15 cellular contexts compared by ENCODE assay signal in the genomic region with DNA sequence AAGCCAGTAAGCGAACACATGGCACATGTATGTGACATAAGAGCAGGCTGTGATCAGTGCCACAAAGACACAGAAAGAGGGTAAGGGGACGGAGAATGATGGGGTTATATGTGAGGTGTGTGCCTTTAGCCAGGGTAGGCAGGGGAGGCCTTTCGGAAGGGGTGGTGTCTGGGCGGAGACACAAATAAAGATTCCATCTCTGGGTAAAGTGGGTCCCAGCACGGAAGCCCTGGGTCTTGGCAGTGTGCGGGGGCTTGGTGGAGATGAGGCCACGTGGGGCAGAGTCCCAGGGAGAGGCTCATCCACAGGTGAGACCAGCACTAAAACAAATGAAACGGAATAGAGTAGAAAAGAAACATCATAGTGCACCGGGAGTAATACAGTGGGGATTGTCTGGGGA. TPM values are rescaled to one million over a fixed set of nuclear protein-coding genes. Genes with fewer than 3 reads are reported as not detected.
A peak's percentile ranks its signal among the peaks of the same experiment; 100 is the strongest.
DNase-seq lines count a peak whose midpoint lies in the region; ATAC-seq and TF ChIP-seq lines count a peak whose summit lies in the region.
"Had no signal": no experiment of that assay in that cellular context is flagged by ENCODE, and none has a peak within 500 bp of the region (broad histone marks: within the 10 kb centered on the region; RNA-seq: fewer than 3 reads in every experiment).

No MANE protein-coding gene starts in this region.

- no peak for ATAC-seq in GM23338
- ATAC-seq in IMR-90 (ENCODE audit: low read depth): no peak

- no peak overlapping the region; the same call in 1 of the 2 replicates for H2BK120ac ChIP-seq in IMR-90 (ENCODE audit: low read depth, low read length)
- no peak overlapping the region for H2BK120ac ChIP-seq in neuronal stem cell (ENCODE audit: low read depth, low read length)

- intact Hi-C loops in IMR-90 (cut with micrococcal nuclease): loop anchor here (5.0 kb wide), 2 partner anchors 143 to 343 kb away; no protein-coding TSS in a partner anchor

- H4K91ac ChIP-seq in IMR-90 (ENCODE audit: insufficient read depth, low read depth, low read length) (no peak overlapping the region), neuronal stem cell (ENCODE audit: low read depth, low read length, poor library complexity) (no peak overlapping the region)

- H3K4ac ChIP-seq in IMR-90 (ENCODE audit: low read depth, low read length): 0 out of 2 replicates have a peak overlapping the region, but pooled peaks have one; percentile 16
- H3K4ac ChIP-seq in neuronal stem cell (ENCODE audit: low read length): no peak overlapping the region

- no peak overlapping the region for H3K9ac ChIP-seq in IMR-90 (ENCODE audit: low read depth, low read length)
- no peak overlapping the region for H3K9ac ChIP-seq in neuronal stem cell (ENCODE audit: low read depth, low read length, poor library complexity)

- H2AK9ac ChIP-seq in IMR-90 (replicated peaks; ENCODE audit: low read depth, low read length, poor library complexity): peak overlapping the region; percentile 23

- no peak overlapping the region for H3K56ac ChIP-seq in IMR-90 (ENCODE audit: extremely low read depth, insufficient read depth, low read length)

- no TSS peak for BruUV-seq in IMR-90 (replicated peaks; lab: Mats Ljungman, UMichigan)

- H2AFZ ChIP-seq in GM23338 (peak overlapping the region; percentile 56; the same call in 1 of the 2 replicates), IMR-90 (replicated peaks; ENCODE audit: low read length, poor library complexity) (peak overlapping the region; percentile 39), neuronal stem cell (ENCODE audit: low read length) (no peak overlapping the region)

- H3K36me3 ChIP-seq in GM23338 (ENCODE audit: insufficient read depth): no peaks in the 10 kb centered on the region; the same call in 1 of the 2 replicates
- H3K36me3 ChIP-seq in HEK293 (ENCODE audit: control insufficient read depth in 2 of 2, insufficient read depth in 1 of 2, low read length in 2 of 2): no peaks in the 10 kb centered on the region
- H3K36me3 ChIP-seq in IMR-90 (ENCODE audit: control insufficient read depth, insufficient read depth, low read length): no peaks in the 10 kb centered on the region
- H3K36me3 ChIP-seq in neuronal stem cell (replicated peaks in 1 of 2; ENCODE audit: control insufficient read depth in 2 of 2, insufficient read depth in 2 of 2, low read length in 2 of 2): no peaks in the 10 kb centered on the region
- H3K36me3 ChIP-seq: HAP-1 had no signal

- 69% methylated on average over 4 of the region's 9 CpGs; no CpG with 5 or more reads in 1 of the 2 experiments for WGBS in IMR-90 (ENCODE audit: extremely low coverage in 2 of 2, insufficient read length in 1 of 2), 2 experiments
- WGBS in neuronal stem cell (ENCODE audit: extremely low coverage in 2 of 2, insufficient read length in 2 of 2, insufficient replicate concordance in 1 of 2), 2 donors: no CpG with 5 or more reads among the region's 9 CpGs

- CTCF ChIA-PET in HEK293 (lab: Yijun Ruan, JAX): interaction anchor here (0.6 to 9.7 kb wide), 6 partner anchors 8 to 470 kb away, joined by 3 to 115 read pairs (median 4); partner anchors contain the start of gene SLC4A8
- CTCF ChIA-PET in IMR-90 (lab: Yijun Ruan, JAX): interaction anchor here (1.7 kb wide), 1 partner anchor 114 kb away, joined by 8 read pairs; no protein-coding TSS in a partner anchor

- H3K18ac ChIP-seq in IMR-90 (ENCODE audit: low read depth, low read length) (no peak overlapping the region), neuronal stem cell (ENCODE audit: low read length) (no peak overlapping the region)

- no peaks in the 10 kb centered on the region for H3K9me2 ChIP-seq in GM23338 (ENCODE audit: insufficient read depth)

- DNase-seq in GM23338 (ENCODE audit: low spot score): no peak
- DNase-seq in IMR-90: no peak
- no peak for DNase-seq in glutamatergic neuron
- no peak for DNase-seq in neuronal stem cell (ENCODE audit: low spot score)
- no peak for DNase-seq in SHP77 treated with DMSO at 0.1 percent for 48 hours (lab: John Stamatoyannopoulos, UW)
- DNase-seq: C1 segment of cervical spinal cord; Calu3; CD4-positive, alpha-beta memory T cell; COR-L47; DMS53; DMS79 treated with DMSO at 0.1 percent for 48 hours; GF-D8; GOT3 had no signal

- H3K4me1 Mint-ChIP-seq in GM23338 (peaks cover 36% of the 10 kb centered on the region), glutamatergic neuron (ENCODE audit: low read depth, unreplicated experiment) (peaks cover 54% of the 10 kb centered on the region)

- in situ Hi-C loops in IMR-90 (cut with MboI; ENCODE audit: low sequenced_read_pairs): loop anchor here (10.0 kb wide), 1 partner anchor 270 kb away; no protein-coding TSS in a partner anchor

- H3K4me1 ChIP-seq in GM23338 (ENCODE audit: insufficient read depth) (peaks cover 15% of the 10 kb centered on the region), HEK293 (ENCODE audit: control insufficient read depth, insufficient read depth, low read length) (peaks cover 4% of the 10 kb centered on the region; the same call in 1 of the 2 replicates), IMR-90 (ENCODE audit: control insufficient read depth, insufficient read depth, low read length) (peaks cover 2% of the 10 kb centered on the region; the same call in 1 of the 2 replicates), neuronal stem cell (ENCODE audit: control insufficient read depth in 2 of 2, insufficient read depth in 1 of 2, low read depth in 1 of 2, low read length in 2 of 2) (peaks cover 4 to 8% of the 10 kb centered on the region in 2 donors)

- H3K4me3 Mint-ChIP-seq in GM23338 (no peak overlapping the region), glutamatergic neuron (ENCODE audit: unreplicated experiment) (peak overlapping the region; percentile 14)
- H3K4me3 Mint-ChIP-seq: CD4-positive, alpha-beta memory T cell had no signal

- H3K27me3 Mint-ChIP-seq in GM23338 (ENCODE audit: insufficient read depth, low read depth, poor library complexity): peaks cover 10% of the 10 kb centered on the region
- H3K27me3 Mint-ChIP-seq in glutamatergic neuron (ENCODE audit: unreplicated experiment): peaks cover 16% of the 10 kb centered on the region

- 0 out of 2 replicates have a peak, but pooled peaks cover 3% of the 10 kb centered on the region for H3F3A ChIP-seq in GM23338 (replicated peaks; ENCODE audit: low read depth)

- dilution Hi-C loops in IMR-90 (cut with HindIII; ENCODE audit: low sequenced_read_pairs, unreplicated experiment): no loop called here

- no peak overlapping the region for H3K27ac ChIP-seq in GM23338 (ENCODE audit: low read depth)
- H3K27ac ChIP-seq in HEK293 (ENCODE audit: extremely low read depth, low read depth, low read length): no peak overlapping the region
- H3K27ac ChIP-seq in IMR-90 (ENCODE audit: insufficient read depth, low read length): no peak overlapping the region
- no peak overlapping the region for H3K27ac ChIP-seq in neuronal stem cell (replicated peaks; ENCODE audit: low read length)

- H2BK5ac ChIP-seq in IMR-90 (ENCODE audit: low read depth, low read length, poor library complexity, severe bottlenecking) (no peak overlapping the region), neuronal stem cell (ENCODE audit: low read length) (no peak overlapping the region)

- peaks cover 3% of the 10 kb centered on the region; the same call in 1 of the 2 replicates for H3K9me1 ChIP-seq in IMR-90 (ENCODE audit: insufficient read depth, low read length)

- no peak overlapping the region for H2BK20ac ChIP-seq in IMR-90 (ENCODE audit: low read depth, low read length)

- H2BK15ac ChIP-seq in IMR-90 (ENCODE audit: low read depth, low read length): no peak overlapping the region; the same call in 2 of the 3 replicates
- no peak overlapping the region for H2BK15ac ChIP-seq in neuronal stem cell (ENCODE audit: low read length)

- H3K79me1 ChIP-seq in IMR-90 (ENCODE audit: low read depth in 1 of 2, low read length in 2 of 2): no peaks in the 10 kb centered on the region
- H3K79me1 ChIP-seq in neuronal stem cell (ENCODE audit: low read depth, low read length): no peaks in the 10 kb centered on the region

- H3K4me2 ChIP-seq in GM23338 (no peak overlapping the region), IMR-90 (ENCODE audit: low read depth, low read length) (no peak overlapping the region), neuronal stem cell (ENCODE audit: insufficient read depth, low read length, poor library complexity, severe bottlenecking) (no peak overlapping the region)

- no peaks in the 10 kb centered on the region for H3K9me3 ChIP-seq in HEK293 (ENCODE audit: control insufficient read depth, insufficient read depth, low read depth, low read length)
- no peaks in the 10 kb centered on the region for H3K9me3 ChIP-seq in IMR-90 (ENCODE audit: control insufficient read depth, insufficient read depth, low read length)
- H3K9me3 ChIP-seq in neuronal stem cell (replicated peaks in 1 of 2; ENCODE audit: control insufficient read depth in 2 of 2, insufficient read depth in 1 of 2, low read depth in 1 of 2, low read length in 2 of 2): no peaks in the 10 kb centered on the region
- H3K9me3 ChIP-seq: HAP-1 had no signal

- H3K4me3 ChIP-seq in GM23338 (no peak overlapping the region), HEK293 (ENCODE audit: low read depth, low read length) (no peak overlapping the region), IMR-90 (ENCODE audit: insufficient read depth, low read depth, low read length) (no peak overlapping the region), neuronal stem cell (ENCODE audit: low read length in 2 of 2) (no peak overlapping the region)
- H3K4me3 ChIP-seq: HAP-1 had no signal

- H3K9me3 Mint-ChIP-seq in GM23338 (no peaks in the 10 kb centered on the region), glutamatergic neuron (ENCODE audit: unreplicated experiment) (peaks cover 15% of the 10 kb centered on the region)
- H3K9me3 Mint-ChIP-seq: CD4-positive, alpha-beta memory T cell had no signal

- no peaks in the 10 kb centered on the region for H4K20me1 ChIP-seq in GM23338 (replicated peaks; ENCODE audit: insufficient read depth)
- no peaks in the 10 kb centered on the region for H4K20me1 ChIP-seq in IMR-90 (ENCODE audit: insufficient read depth, low read length)

- no peak for TF ChIP-seq CTCF in GM23338 (conservative IDR thresholded peaks at IDR 0.05; ENCODE audit: low read depth in 2 of 2)
- TF ChIP-seq CTCF in HEK293 (tag by site-specific recombination; IDR thresholded peaks at IDR 0.05): no peak
- no peak for TF ChIP-seq CTCF in IMR-90 (conservative IDR thresholded peaks at IDR 0.05; ENCODE audit: low read depth, low read length)
- no peak for TF ChIP-seq CTCF in glutamatergic neuron (IDR thresholded peaks at IDR 0.05; ENCODE audit: partially characterized antibody, unreplicated experiment)

- H3K27ac Mint-ChIP-seq in GM23338 (no peak overlapping the region; the same call in 1 of the 2 replicates), glutamatergic neuron (ENCODE audit: unreplicated experiment) (peak overlapping the region; percentile 90)
- H3K27ac Mint-ChIP-seq: CD4-positive, alpha-beta memory T cell had no signal

- H4K8ac ChIP-seq in IMR-90 (ENCODE audit: low read depth in 2 of 2, low read length in 2 of 2) (no peak overlapping the region), neuronal stem cell (ENCODE audit: low read depth, low read length) (no peak overlapping the region)

- H2AK5ac ChIP-seq in IMR-90 (ENCODE audit: low read depth, low read length) (no peak overlapping the region), neuronal stem cell (ENCODE audit: low read depth, low read length) (no peak overlapping the region)

- H2BK12ac ChIP-seq in neuronal stem cell (ENCODE audit: low read length): no peak overlapping the region

- POLR2A ChIA-PET in HEK293 (lab: Yijun Ruan, JAX) (no interaction called here), IMR-90 (lab: Charles Lee; ENCODE audit: unreplicated experiment) (no interaction called here)

- no peak for TF ChIP-seq RAD21 in IMR-90 (IDR thresholded peaks at IDR 0.05; ENCODE audit: low read length)

- no peak overlapping the region for H4K5ac ChIP-seq in IMR-90 (ENCODE audit: low read depth, low read length)

- TF ChIP-seq POLR2A in IMR-90 (IDR thresholded peaks at IDR 0.05; ENCODE audit: low read depth, low read length): no peak

- H3K36me3 Mint-ChIP-seq in GM23338 (ENCODE audit: low read depth) (no peaks in the 10 kb centered on the region), glutamatergic neuron (ENCODE audit: unreplicated experiment) (no peaks in the 10 kb centered on the region)
- H3K36me3 Mint-ChIP-seq: CD4-positive, alpha-beta memory T cell had no signal

- no peaks in the 10 kb centered on the region for H3K79me2 ChIP-seq in GM23338 (replicated peaks; ENCODE audit: insufficient read depth)

- H3K14ac ChIP-seq in IMR-90 (replicated peaks; ENCODE audit: low read depth, low read length) (no peak overlapping the region), neuronal stem cell (ENCODE audit: low read length) (no peak overlapping the region)

- no peaks in the 10 kb centered on the region for H3K27me3 ChIP-seq in GM23338 (ENCODE audit: insufficient read depth)
- peaks cover 2% of the 10 kb centered on the region for H3K27me3 ChIP-seq in IMR-90 (ENCODE audit: control insufficient read depth, insufficient read depth, low read length)
- H3K27me3 ChIP-seq in neuronal stem cell (ENCODE audit: control insufficient read depth in 3 of 3, insufficient read depth in 3 of 3, low read depth in 1 of 3, low read length in 3 of 3): peaks cover 0 to 6% (median 2%) of the 10 kb centered on the region in 3 experiments

- H3K23ac ChIP-seq in IMR-90 (ENCODE audit: low read depth, low read length) (no peak overlapping the region), neuronal stem cell (ENCODE audit: low read depth, low read length, poor library complexity) (no peak overlapping the region)

RNA-seq across cellular contexts. Expression of gene SCN8A, which starts 56.4 kb away (rescaled TPM):
- total RNA-seq in GM23338 (2014; rRNA removed; shearing (Covaris generic)): 10.0 and 23.9 TPM in 2 replicates
- polyA plus RNA-seq in GM23338 (2016; fragmentation: Nextera tagmentation; extraction: Ambion mirVana) (2.9 and 4.6 TPM in 2 replicates), IMR-90 (2012; rRNA removed) (6.1 and 6.9 TPM in 2 replicates)
- total RNA-seq in IMR-90 (2012; rRNA removed) (14.7 and 19.7 TPM in 2 replicates), glutamatergic neuron (ENCODE audit: unreplicated experiment) (47.6 TPM)
- polyA plus RNA-seq in IMR-90 (2012; cell fraction: cytosol; rRNA removed): 2.1 and 2.6 TPM in 2 replicates
- polyA plus RNA-seq in IMR-90 (2012; cell fraction: nucleus; rRNA removed; ENCODE audit: low replicate concordance): 16.1 and 41.1 TPM in 2 replicates
- polyA plus RNA-seq in neuronal stem cell (2013, experiment 1 of 2): 1.8 TPM
- 1.9 TPM for polyA plus RNA-seq in neuronal stem cell (2013, experiment 2 of 2)
